8 cellular contexts compared by ENCODE assay signal in genomic region chr1:155504207-155504606, GRCh38. TPM values are rescaled to one million over a fixed set of nuclear protein-coding genes. Genes with fewer than 3 reads are reported as not detected.
DNase-seq lines count a peak whose midpoint lies in the region; ATAC-seq and TF ChIP-seq lines count a peak whose summit lies in the region.

No MANE protein-coding gene starts in this region.

- ATAC-seq in WTC11: 0 out of 2 replicates have a peak, but pooled peaks have one; percentile 32
- no peak for ATAC-seq in HG03439 (IDR thresholded peaks at IDR 0.05; ENCODE audit: unreplicated experiment)
- ATAC-seq in GM21528 (IDR thresholded peaks at IDR 0.05; ENCODE audit: low FRiP score, unreplicated experiment): no peak
- no peak for ATAC-seq in HG03135 (IDR thresholded peaks at IDR 0.05; ENCODE audit: unreplicated experiment)

- POLR2A ChIA-PET in WTC11 (lab: Charles Lee): interaction anchor here (0.7 kb wide), 1 partner anchor 342 kb away, joined by 3 read pairs; no protein-coding TSS in a partner anchor

- intact Hi-C loops in Calu3 (cut with micrococcal nuclease; ENCODE audit: unreplicated experiment): no loop called here

- no TSS peak for BruUV-seq in Calu3 (replicated peaks; lab: Mats Ljungman, UMichigan)

- H3K4me1 Mint-ChIP-seq in Calu3 (ENCODE audit: low read depth, unreplicated experiment) (peaks cover 22% of the 10 kb centered on the region), IgD-negative memory B cell (peaks cover 31 to 34% (median 31%) of the 10 kb centered on the region in 3 donors), WTC11 (peaks cover 16% of the 10 kb centered on the region)

- H3K4me3 Mint-ChIP-seq in Calu3 (ENCODE audit: low read depth, unreplicated experiment) (no peak overlapping the region), IgD-negative memory B cell (peak overlapping the region in 1 of 4 donors; percentile 7), WTC11 (no peak overlapping the region)

- TF ChIP-seq CTCF in Calu3 (IDR thresholded peaks at IDR 0.05; ENCODE audit: unreplicated experiment): no peak
- TF ChIP-seq CTCF in WTC11 (IDR thresholded peaks at IDR 0.05): no peak

- DNase-seq in Calu3 (peak; percentile 9), WTC11 (ENCODE audit: low spot score) (no peak), iris pigment epithelial cell (ENCODE audit: low read depth) (peak; percentile 40), epidermal melanocyte (ENCODE audit: insufficient read length, low spot score) (no peak)

- H3K27ac Mint-ChIP-seq in Calu3 (ENCODE audit: unreplicated experiment): no peak overlapping the region
- peak overlapping the region in 2 of 3 donors; percentile 0 to 1 for H3K27ac Mint-ChIP-seq in IgD-negative memory B cell
- 0 out of 2 replicates have a peak overlapping the region, but pooled peaks have one; percentile 53 for H3K27ac Mint-ChIP-seq in WTC11

- H3K27me3 Mint-ChIP-seq in Calu3 (ENCODE audit: unreplicated experiment): no peaks in the 10 kb centered on the region
- no peaks in the 10 kb centered on the region for H3K27me3 Mint-ChIP-seq in IgD-negative memory B cell
- no peaks in the 10 kb centered on the region for H3K27me3 Mint-ChIP-seq in WTC11 (ENCODE audit: low read depth)

- H3K9me3 Mint-ChIP-seq in Calu3 (ENCODE audit: low read depth, unreplicated experiment): no peaks in the 10 kb centered on the region
- H3K9me3 Mint-ChIP-seq in IgD-negative memory B cell: no peaks in the 10 kb centered on the region
- no peaks in the 10 kb centered on the region; the same call in 1 of the 2 replicates for H3K9me3 Mint-ChIP-seq in WTC11

- H3K36me3 Mint-ChIP-seq in Calu3 (ENCODE audit: insufficient read depth, unreplicated experiment): no peaks in the 10 kb centered on the region
- H3K36me3 Mint-ChIP-seq in IgD-negative memory B cell: peaks cover 3% of the 10 kb centered on the region
- peaks cover 4% of the 10 kb centered on the region; the same call in 1 of the 2 replicates for H3K36me3 Mint-ChIP-seq in WTC11

- CTCF ChIA-PET in Calu3 (lab: Charles Lee) (interaction anchor here (0.6 to 1.4 kb wide), 8 partner anchors 11 to 253 kb away, joined by 3 to 6 read pairs (median 4); no protein-coding TSS in a partner anchor), WTC11 (lab: Charles Lee) (interaction anchor here (0.6 to 1.5 kb wide), 13 partner anchors 14 to 337 kb away, joined by 3 to 12 read pairs (median 3); no protein-coding TSS in a partner anchor)

TF ChIP-seq in WTC11, 78 proteins besides CTCF, POLR2A, EP300 and RAD21:
- TF ChIP-seq ATF1 (CRISPR knock-in tag; IDR thresholded peaks at IDR 0.05): no peak
- TF ChIP-seq STAT6 (CRISPR knock-in tag; conservative IDR thresholded peaks at IDR 0.05; ENCODE audit: low read depth): no peak
- no peak for TF ChIP-seq SOX15 (CRISPR knock-in tag; IDR thresholded peaks at IDR 0.05)
- TF ChIP-seq CREB1 (CRISPR knock-in tag; IDR thresholded peaks at IDR 0.05): no peak
- TF ChIP-seq KAT7 (CRISPR knock-in tag; IDR thresholded peaks at IDR 0.05; ENCODE audit: borderline replicate concordance): no peak
- no peak for TF ChIP-seq ZNF121 (CRISPR knock-in tag; IDR thresholded peaks at IDR 0.05)
- TF ChIP-seq ARID4B (CRISPR knock-in tag; IDR thresholded peaks at IDR 0.05; ENCODE audit: borderline replicate concordance): no peak
- no peak for TF ChIP-seq TEAD1 (CRISPR knock-in tag; IDR thresholded peaks at IDR 0.05)
- TF ChIP-seq FOXK1 (CRISPR knock-in tag; IDR thresholded peaks at IDR 0.05): no peak
- no peak for TF ChIP-seq RORB (CRISPR knock-in tag; IDR thresholded peaks at IDR 0.05)
- no peak for TF ChIP-seq ZNF416 (CRISPR knock-in tag; IDR thresholded peaks at IDR 0.05)
- TF ChIP-seq ESRRA (CRISPR knock-in tag; IDR thresholded peaks at IDR 0.05; ENCODE audit: borderline replicate concordance): no peak
- TF ChIP-seq AR (CRISPR knock-in tag; IDR thresholded peaks at IDR 0.05): no peak
- TF ChIP-seq ZNF396 (CRISPR knock-in tag; IDR thresholded peaks at IDR 0.05; ENCODE audit: borderline replicate concordance): no peak
- no peak for TF ChIP-seq RELA (CRISPR knock-in tag; IDR thresholded peaks at IDR 0.05; ENCODE audit: borderline replicate concordance)
- TF ChIP-seq ELF4 (CRISPR knock-in tag; IDR thresholded peaks at IDR 0.05; ENCODE audit: low read depth): no peak

RNA-seq across cellular contexts. Expression of gene ASH1L, which starts 58.4 kb away (rescaled TPM):
- 65.9 and 71.8 TPM in 2 replicates for total RNA-seq in Calu3 (2022)
- polyA plus RNA-seq in IgD-negative memory B cell: 29.1 TPM
- total RNA-seq in WTC11 (2021): 26.6 to 29.3 TPM (median 27.0 TPM) in 3 replicates

Comparison
In these comparisons a context has a peak if more than half of its experiments do, and no peak if none do; other contexts are left out.
1. DNase-seq: peak in Calu3 (single experiment) and iris pigment epithelial cell (single experiment); none in WTC11 (single experiment) and epidermal melanocyte (single experiment).